Comparison of ENCODE assay signal across 8 cellular contexts in the genomic region with DNA sequence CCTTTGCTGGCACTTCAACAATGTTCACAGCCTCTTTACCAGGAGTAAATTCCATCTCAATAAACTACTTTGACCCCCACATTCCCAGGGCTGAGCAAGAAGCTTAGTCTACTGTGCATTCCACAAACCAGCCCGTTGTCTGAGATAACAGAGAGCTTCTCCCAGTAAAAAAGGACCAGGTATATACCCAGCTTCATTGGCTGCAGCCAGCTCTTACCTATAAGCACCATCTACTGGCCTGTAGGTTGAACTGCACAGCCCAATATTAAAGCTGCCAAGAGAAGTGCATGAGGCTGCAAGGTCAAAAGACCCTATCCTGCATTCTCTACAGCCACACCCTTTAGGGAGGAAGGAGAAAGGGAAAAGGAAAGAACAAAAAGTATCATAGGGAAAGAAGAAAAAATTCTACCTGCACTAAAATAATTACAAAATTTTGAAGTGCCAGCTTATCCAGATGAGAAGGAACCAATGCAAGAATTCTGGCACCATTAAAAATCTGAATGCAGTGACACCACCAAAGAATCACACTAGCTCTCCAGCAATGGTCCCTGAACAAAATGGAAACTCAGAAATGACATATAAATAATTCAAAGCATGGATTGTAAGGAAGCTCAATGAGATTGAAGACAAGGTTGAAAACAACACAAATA. TPM values are rescaled to one million over a fixed set of nuclear protein-coding genes. Genes with fewer than 3 reads are reported as not detected.
DNase-seq lines count a peak whose midpoint lies in the region; ATAC-seq and TF ChIP-seq lines count a peak whose summit lies in the region.

No MANE protein-coding gene starts in this region.

- H3K4me2 ChIP-seq in fibroblast of lung (ENCODE audit: extremely low read depth, insufficient read depth, low read length) = no peak overlapping the region

- no peak overlapping the region for H2AFZ ChIP-seq in fibroblast of lung (ENCODE audit: low read length)

- POLR2A ChIA-PET in Panc1 (lab: Charles Lee) = interaction anchor here (0.6 kb wide), 1 partner anchor 147 kb away, joined by 3 read pairs; no protein-coding TSS in a partner anchor

- H3K79me2 ChIP-seq in fibroblast of lung (ENCODE audit: control insufficient read depth, insufficient read depth, low read length) = no peaks in the 10 kb centered on the region

- ATAC-seq in GM21528 (IDR thresholded peaks at IDR 0.05; ENCODE audit: low FRiP score, unreplicated experiment) = peak; percentile 100
- ATAC-seq in HG03575 (IDR thresholded peaks at IDR 0.05; ENCODE audit: extremely low read depth, insufficient number of reproducible peaks, low FRiP score, unreplicated experiment) = peak; percentile 92
- peak; percentile 84 for ATAC-seq in Panc1
- ATAC-seq in sciatic nerve = peak; percentile 65

- BruUV-seq in Panc1 (replicated peaks; lab: Mats Ljungman, UMichigan) = no TSS peak

- no peak overlapping the region for H3K9ac ChIP-seq in fibroblast of lung (ENCODE audit: insufficient read depth, low read length)

- CTCF ChIA-PET in Panc1 (lab: Charles Lee) = no interaction called here

- in situ Hi-C loops in Panc1 (cut with HindIII; ENCODE audit: low pct_unique_long_range_greater_than_20kb, low sequenced_read_pairs) = no loop called here

- intact Hi-C loops in Panc1 (cut with micrococcal nuclease; ENCODE audit: unreplicated experiment) (no loop called here), sciatic nerve (cut with DNase I) (no loop called here), posterior vena cava (cut with DNase I) (no loop called here)

- TF ChIP-seq CTCF in Panc1 (IDR thresholded peaks at IDR 0.05) (peak; percentile 85), fibroblast of lung (conservative IDR thresholded peaks at IDR 0.05 in 1 of 2, IDR thresholded peaks at IDR 0.05 in 1 of 2; ENCODE audit: low read depth in 1 of 2, low read length in 2 of 2) (peak; percentile 79 to 93)

- H3K4me3 ChIP-seq in Panc1 (ENCODE audit: low read depth in 2 of 2, low read length in 2 of 2) (no peak overlapping the region), fibroblast of lung (replicated peaks in 1 of 4; ENCODE audit: control extremely low read depth in 1 of 4, insufficient read depth in 1 of 4, low read depth in 3 of 4, low read length in 4 of 4) (no peak overlapping the region)

- H3K27me3 ChIP-seq in Panc1 (ENCODE audit: control insufficient read depth, insufficient read depth, low read length) (no peaks in the 10 kb centered on the region; the same call in 1 of the 2 replicates), fibroblast of lung (ENCODE audit: control insufficient read depth, insufficient read depth, low read length) (no peaks in the 10 kb centered on the region)

- H3K36me3 ChIP-seq in Panc1 (ENCODE audit: control insufficient read depth, insufficient read depth, low read length) (no peaks in the 10 kb centered on the region), fibroblast of lung (ENCODE audit: control insufficient read depth, insufficient read depth, low read length) (no peaks in the 10 kb centered on the region)

- H3K4me1 ChIP-seq in Panc1 (ENCODE audit: control insufficient read depth, insufficient read depth, low read length) (no peaks in the 10 kb centered on the region), fibroblast of lung (ENCODE audit: control insufficient read depth, extremely low read depth, insufficient read depth, low read length) (no peaks in the 10 kb centered on the region)

- H4K20me1 ChIP-seq in fibroblast of lung (ENCODE audit: control insufficient read depth, extremely low read depth, insufficient read depth, low read length) = no peaks in the 10 kb centered on the region

- H3K27ac ChIP-seq in Panc1 (ENCODE audit: low read length) = no peak overlapping the region
- H3K27ac ChIP-seq in fibroblast of lung (ENCODE audit: insufficient read depth, low read length) = no peak overlapping the region

- DNase-seq in NCI-H1105 treated with DMSO at 0.1 percent for 48 hours (lab: John Stamatoyannopoulos, UW) = peak; percentile 42
- no peak for DNase-seq in NCI-H1105 (lab: John Stamatoyannopoulos, UW)
- peak; percentile 18 for DNase-seq in Panc1 (ENCODE audit: low read depth, low spot score)
- DNase-seq in fibroblast of lung (ENCODE audit: low read depth in 2 of 2) = peak; percentile 51
- no peak for DNase-seq in sciatic nerve (ENCODE audit: low spot score)
- no peak for DNase-seq in posterior vena cava (ENCODE audit: low spot score)

- H3K9me3 ChIP-seq in Panc1 (ENCODE audit: control insufficient read depth, insufficient read depth, low read depth, low read length) (no peaks in the 10 kb centered on the region), fibroblast of lung (ENCODE audit: control insufficient read depth, insufficient read depth, low read depth, low read length) (no peaks in the 10 kb centered on the region)

RNA-seq across cellular contexts. Expression of a gene that starts 45.7 kb away (rescaled TPM):
- total RNA-seq in Panc1 (2021; ENCODE audit: unreplicated experiment) (3.7 TPM), fibroblast of lung (9.5 and 9.6 TPM in 2 replicates), sciatic nerve (24.2 TPM), posterior vena cava (10 to 100 TPM; 17.4 to 18.1 TPM)
- 2.1 TPM for polyA plus RNA-seq in Panc1 (2012; ENCODE audit: insufficient read length)
- polyA plus RNA-seq in fibroblast of lung = 2.4 and 5.6 TPM in 2 replicates
- 1.3 and 2.5 TPM in 2 replicates for polyA plus RNA-seq in fibroblast of lung (2012)
- polyA minus RNA-seq in fibroblast of lung (ENCODE audit: low replicate concordance) = 1.3 and 2.5 TPM in 2 replicates

Comparison
In these comparisons a context has a peak if more than half of its experiments do, and no peak if none do; other contexts are left out.
1. DNase-seq: peak in NCI-H1105 treated with DMSO at 0.1 percent for 48 hours (single experiment), Panc1 (single experiment) and fibroblast of lung (2 of 2); none in NCI-H1105 (single experiment), sciatic nerve (single experiment) and posterior vena cava (single experiment).
2. Peak in every context shown above with its lines, with median percentiles within 50 percentile points of each other: ATAC-seq.